Comparison of ENCODE assay signal across 1 cellular context in genomic region chrX:115367455-115367854, GRCh38.
TF ChIP-seq lines count a peak whose summit lies in the region.

No MANE protein-coding gene starts in this region.

TF ChIP-seq in HepG2, 621 proteins besides CTCF, POLR2A, EP300 and RAD21 (continued from another document):
- TF ChIP-seq ZHX2 (IDR thresholded peaks at IDR 0.05; ENCODE audit: low read depth), result no peak
- no peak for TF ChIP-seq ZHX2 (CRISPR knock-in tag; IDR thresholded peaks at IDR 0.05; ENCODE audit: borderline replicate concordance)
- TF ChIP-seq SKIL (CRISPR knock-in tag; IDR thresholded peaks at IDR 0.05; ENCODE audit: borderline replicate concordance), result no peak
